ENCODE assay signal across 8 cellular contexts in the genomic region with DNA sequence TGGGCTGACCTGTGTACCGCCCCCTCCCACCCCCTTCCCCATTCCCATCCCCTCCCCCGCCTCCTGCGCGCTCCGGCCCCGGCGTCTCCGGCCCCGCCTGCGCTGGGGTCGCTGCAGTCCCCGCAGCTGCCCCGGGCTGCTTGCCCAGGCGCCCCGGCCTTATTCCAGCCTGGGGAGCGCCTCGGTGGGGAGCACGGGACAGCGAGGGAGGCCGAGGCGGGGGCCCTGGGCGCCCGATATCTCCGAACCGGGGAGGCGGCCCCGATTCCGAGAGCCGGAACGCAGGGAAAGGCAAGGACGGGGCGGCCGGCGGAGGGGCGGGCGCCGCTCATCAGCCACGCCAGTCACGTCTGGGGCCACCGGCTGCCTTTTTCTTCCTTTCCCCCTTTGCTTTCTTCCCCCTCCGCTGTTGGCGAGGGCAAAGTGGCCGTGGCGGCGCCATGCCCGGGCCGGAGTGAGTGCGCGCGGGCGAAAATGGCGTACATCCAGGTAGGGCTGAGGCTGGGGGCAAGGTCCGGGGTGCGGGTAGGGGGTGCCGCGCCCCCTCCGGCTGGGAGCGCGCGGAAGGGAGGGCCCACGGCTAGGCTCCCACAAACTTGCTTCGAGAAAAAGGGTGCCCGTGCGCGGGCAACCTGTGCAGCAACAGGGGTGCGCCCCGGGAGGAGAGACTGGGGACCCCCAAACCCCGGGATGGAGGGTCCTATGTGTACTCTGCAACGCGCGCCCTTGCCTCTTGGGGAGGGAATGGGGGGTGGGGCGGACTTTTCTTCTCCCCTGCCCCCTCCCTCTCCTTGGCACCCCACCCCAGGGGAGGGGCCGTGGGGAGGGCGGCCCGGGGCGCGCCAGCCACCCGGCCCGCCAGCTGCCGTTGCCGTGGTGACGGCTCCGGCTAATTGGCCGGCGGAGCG. TPM values are rescaled to one million over a fixed set of nuclear protein-coding genes. Genes with fewer than 3 reads are reported as not detected.
DNase-seq lines count a peak whose midpoint lies in the region; ATAC-seq, FAIRE-seq and TF ChIP-seq lines count a peak whose summit lies in the region.

A gene with protein sequence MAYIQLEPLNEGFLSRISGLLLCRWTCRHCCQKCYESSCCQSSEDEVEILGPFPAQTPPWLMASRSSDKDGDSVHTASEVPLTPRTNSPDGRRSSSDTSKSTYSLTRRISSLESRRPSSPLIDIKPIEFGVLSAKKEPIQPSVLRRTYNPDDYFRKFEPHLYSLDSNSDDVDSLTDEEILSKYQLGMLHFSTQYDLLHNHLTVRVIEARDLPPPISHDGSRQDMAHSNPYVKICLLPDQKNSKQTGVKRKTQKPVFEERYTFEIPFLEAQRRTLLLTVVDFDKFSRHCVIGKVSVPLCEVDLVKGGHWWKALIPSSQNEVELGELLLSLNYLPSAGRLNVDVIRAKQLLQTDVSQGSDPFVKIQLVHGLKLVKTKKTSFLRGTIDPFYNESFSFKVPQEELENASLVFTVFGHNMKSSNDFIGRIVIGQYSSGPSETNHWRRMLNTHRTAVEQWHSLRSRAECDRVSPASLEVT (plus strand): TSS at position 68 of the 908 bp plus-strand sequence. CDS start 407 bp downstream, at position 475.

- under 1% methylated on average over 27 of the region's 86 CpGs for WGBS in GM12878 (ENCODE audit: insufficient coverage, insufficient replicate concordance, low lambda C conversion rate, missing lambda C conversion rate)

- no peaks in the 10 kb centered on the region for H3K36me3 ChIP-seq in GM12878 (ENCODE audit: control insufficient read depth in 2 of 2, insufficient read depth in 2 of 2, low read length in 1 of 2)
- no peaks in the 10 kb centered on the region for H3K36me3 ChIP-seq in kidney epithelial cell (ENCODE audit: control insufficient read depth, insufficient read depth, low read length)

- TF ChIP-seq CTCF in GM12878 (IDR thresholded peaks at IDR 0.05 in 2 of 3, conservative IDR thresholded peaks at IDR 0.05 in 1 of 3; ENCODE audit: control insufficient read depth in 2 of 3, extremely low read depth in 1 of 3, insufficient read depth in 1 of 3, low read depth in 3 of 3, low read length in 3 of 3) (no peak), kidney epithelial cell (IDR thresholded peaks at IDR 0.05; ENCODE audit: insufficient read depth, low read length, poor library complexity, severe bottlenecking) (no peak)

- POLR2A ChIA-PET in GM12878 (lab: Charles Lee), result no interaction called here

- CTCF ChIA-PET in GM12878 (lab: Yijun Ruan, JAX), result interaction anchor here (2.5 kb wide), 1 partner anchor 11 kb away, joined by 8 read pairs; no protein-coding TSS in a partner anchor

- H3K9ac ChIP-seq in GM12878 (ENCODE audit: control insufficient read depth, insufficient read depth, low read length), result no peak within 1 kb of the TSS

- no peaks in the 10 kb centered on the region for H3K79me2 ChIP-seq in GM12878 (ENCODE audit: control insufficient read depth, insufficient read depth, low read length)

- H2AFZ ChIP-seq in GM12878 (ENCODE audit: control insufficient read depth, low read depth, low read length), result peak within 1 kb of the TSS; percentile 48

- no peak for TF ChIP-seq RAD21 in GM12878 (IDR thresholded peaks at IDR 0.05; ENCODE audit: insufficient read depth, low read depth, low read length)

- peak; percentile 65 for DNase-seq in Caki2 (ENCODE audit: low read depth)
- DNase-seq in NCI-H1105 (lab: John Stamatoyannopoulos, UW), result peak; percentile 64
- DNase-seq in GM12878 (ENCODE audit: low read depth, low spot score), result no peak
- DNase-seq in kidney epithelial cell (ENCODE audit: low read depth), result no peak
- no peak for DNase-seq in OCI-M2 (lab: John Stamatoyannopoulos, UW; ENCODE audit: unreplicated experiment)

- H3K4me3 ChIP-seq in GM12878, result peak within 1 kb of the TSS; percentile 21; the same call in 1 of the 2 replicates
- H3K4me3 ChIP-seq in kidney epithelial cell (ENCODE audit: low read depth, low read length), result peak within 1 kb of the TSS; percentile 33

- FAIRE-seq in GM12878 (lab: Jason Lieb, UNC), result no peak

- TF ChIP-seq POLR2A in GM12878 (IDR thresholded peaks at IDR 0.05; ENCODE audit: low read depth, low read length), result no peak

- H3K4me1 ChIP-seq in GM12878 (ENCODE audit: control insufficient read depth, insufficient read depth, low read length), result no peaks in the 10 kb centered on the region

- H4K20me1 ChIP-seq in GM12878 (ENCODE audit: control insufficient read depth, insufficient read depth), result no peaks in the 10 kb centered on the region

- SMC1A ChIA-PET in GM12878 (lab: Charles Lee; ENCODE audit: uncharacterized antibody, unreplicated experiment), result interaction anchor here (0.8 to 0.9 kb wide), 2 partner anchors 11 to 195 kb away, joined by 3 read pairs; no protein-coding TSS in a partner anchor

- H3K9me3 ChIP-seq in GM12878 (replicated peaks; ENCODE audit: control insufficient read depth, insufficient read depth, low read length), result no peaks in the 10 kb centered on the region

- H3K27ac ChIP-seq in GM12878 (ENCODE audit: control insufficient read depth, insufficient read depth), result no peak within 1 kb of the TSS
- peak within 1 kb of the TSS; percentile 36 for H3K27ac ChIP-seq in temporal lobe (ENCODE audit: low read depth, low read length)

- no peaks in the 10 kb centered on the region; a peak in 1 of 4 replicates for H3K27me3 ChIP-seq in GM12878 (replicated peaks in 1 of 2; ENCODE audit: control insufficient read depth in 2 of 2, insufficient read depth in 2 of 2, low read length in 1 of 2)
- peaks cover 27% of the 10 kb centered on the region for H3K27me3 ChIP-seq in kidney epithelial cell (ENCODE audit: control insufficient read depth, insufficient read depth, low read length)

- RAD21 ChIA-PET in GM12878 (lab: Charles Lee; ENCODE audit: unreplicated experiment), result interaction anchor here (1.1 kb wide), 1 partner anchor 11 kb away, joined by 4 read pairs; no protein-coding TSS in a partner anchor

- in situ Hi-C loops in Caki2 (cut with HindIII; ENCODE audit: low pct_unique_long_range_greater_than_20kb, low sequenced_read_pairs) (no loop called here), GM12878 (cut with MboI) (no loop called here)

- intact Hi-C loops in GM12878 (cut with micrococcal nuclease; ENCODE audit: unreplicated experiment), result loop anchor here (10.0 kb wide), 1 partner anchor 336 kb away; no protein-coding TSS in a partner anchor

- H3K4me2 ChIP-seq in GM12878 (ENCODE audit: control insufficient read depth, insufficient read depth), result peak within 1 kb of the TSS; percentile 61

- TF ChIP-seq EP300 in GM12878 (IDR thresholded peaks at IDR 0.05; ENCODE audit: borderline replicate concordance in 1 of 2, control insufficient read depth in 1 of 2, low read depth in 2 of 2, low read length in 2 of 2), result no peak

- no TSS peak for BruUV-seq in GM12878 (replicated peaks; lab: Mats Ljungman, UMichigan)

- peak; percentile 58 for ATAC-seq in GM12878
- no peak for ATAC-seq in HG03457 (IDR thresholded peaks at IDR 0.05; ENCODE audit: unreplicated experiment)
- ATAC-seq in HG03521 (IDR thresholded peaks at IDR 0.05; ENCODE audit: unreplicated experiment), result no peak

TF ChIP-seq in GM12878, 131 proteins besides CTCF, POLR2A, EP300 and RAD21:
- TF ChIP-seq YY1 (IDR thresholded peaks at IDR 0.05; ENCODE audit: low read depth, low read length), result peak; percentile 58; the same call in 1 of the 2 replicates
- TF ChIP-seq, protein P1, sequence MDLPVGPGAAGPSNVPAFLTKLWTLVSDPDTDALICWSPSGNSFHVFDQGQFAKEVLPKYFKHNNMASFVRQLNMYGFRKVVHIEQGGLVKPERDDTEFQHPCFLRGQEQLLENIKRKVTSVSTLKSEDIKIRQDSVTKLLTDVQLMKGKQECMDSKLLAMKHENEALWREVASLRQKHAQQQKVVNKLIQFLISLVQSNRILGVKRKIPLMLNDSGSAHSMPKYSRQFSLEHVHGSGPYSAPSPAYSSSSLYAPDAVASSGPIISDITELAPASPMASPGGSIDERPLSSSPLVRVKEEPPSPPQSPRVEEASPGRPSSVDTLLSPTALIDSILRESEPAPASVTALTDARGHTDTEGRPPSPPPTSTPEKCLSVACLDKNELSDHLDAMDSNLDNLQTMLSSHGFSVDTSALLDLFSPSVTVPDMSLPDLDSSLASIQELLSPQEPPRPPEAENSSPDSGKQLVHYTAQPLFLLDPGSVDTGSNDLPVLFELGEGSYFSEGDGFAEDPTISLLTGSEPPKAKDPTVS (IDR thresholded peaks at IDR 0.05; ENCODE audit: low read depth, low read length), result no peak
- TF ChIP-seq IKZF1 (conservative IDR thresholded peaks at IDR 0.05), result peak; percentile 24; the same call in 1 of the 2 replicates
- no peak for TF ChIP-seq EED (IDR thresholded peaks at IDR 0.05; ENCODE audit: low read depth)
- peak; percentile 86 for TF ChIP-seq HDAC6 (IDR thresholded peaks at IDR 0.05; ENCODE audit: unreplicated experiment)

RNA-seq across cellular contexts. Expression of the gene that starts here (rescaled TPM):
- total RNA-seq in Caki2 (2014; rRNA removed; shearing (Covaris generic); ENCODE audit: low replicate concordance), result 9.9 and 15.1 TPM in 2 replicates
- total RNA-seq in GM12878 (2013; cell fraction: nucleolus; rRNA removed), result 24.8 and 37.1 TPM in 2 replicates
- total RNA-seq in GM12878 (2014; rRNA removed), result 5.7 and 6.2 TPM in 2 replicates
- total RNA-seq in GM12878 (2014; rRNA removed; fragmentation: Illumina TruSeq; extraction: Trizol), result 4.1 and 5.8 TPM in 2 replicates
- total RNA-seq in GM12878 (2021), result 3.8 and 4.0 TPM in 2 replicates
- 0.72 TPM for polyA plus RNA-seq in GM12878 (2011; ENCODE audit: low read depth)
- polyA plus RNA-seq in GM12878 (2011; rRNA removed), result 3.2 and 4.3 TPM in 2 replicates
- polyA plus RNA-seq in GM12878 (2011; cell fraction: cytosol; rRNA removed), result 4.5 and 6.0 TPM in 2 replicates
- polyA plus RNA-seq in GM12878 (2011; cell fraction: nucleus; rRNA removed), result 6.6 TPM in 2 replicates
- polyA plus RNA-seq in GM12878 (2012), result 3.6 and 5.8 TPM in 2 replicates
- polyA plus RNA-seq in GM12878 (2014; fragmentation: Illumina TruSeq; extraction: Trizol), result 3.3 and 5.3 TPM in 2 replicates
- 10 to 100 TPM; 10.2 to 12.3 TPM for polyA plus RNA-seq in GM12878 (2014; fragmentation: Nextera tagmentation; extraction: Ambion mirVana)
- 5.6 and 8.2 TPM in 2 replicates for polyA plus RNA-seq in GM12878 (2014; rRNA removed)
- polyA plus RNA-seq in GM12878 (2016; fragmentation: Nextera tagmentation; extraction: Ambion mirVana), result 1 to 10 TPM; 3.7 to 4.7 TPM
- 4.5 and 6.9 TPM in 2 replicates for polyA minus RNA-seq in GM12878 (2011; rRNA and poly(A)+ RNA removed)
- polyA minus RNA-seq in GM12878 (2011; cell fraction: cytosol; rRNA and poly(A)+ RNA removed), result 1.1 and 2.2 TPM in 2 replicates
- 3.6 and 7.7 TPM in 2 replicates for polyA minus RNA-seq in GM12878 (2011; cell fraction: nucleus; rRNA and poly(A)+ RNA removed)
- 0.62 and 0.63 TPM in 2 replicates for total RNA-seq in kidney epithelial cell
- total RNA-seq in temporal lobe, result 3.9 TPM

Comparison
In these comparisons a context has a peak if more than half of its experiments do, and no peak if none do; other contexts are left out.
1. DNase-seq: peak in Caki2 (single experiment) and NCI-H1105 (single experiment); none in GM12878 (single experiment), kidney epithelial cell (single experiment) and OCI-M2 (single experiment).